1 cellular context compared by ENCODE assay signal in genomic region chr5:16881253-16881652, GRCh38.
TF ChIP-seq lines count a peak whose summit lies in the region.

No MANE protein-coding gene starts in this region.

TF ChIP-seq in HepG2, 621 proteins besides CTCF, POLR2A, EP300 and RAD21 (continued from another document and continues in another):
- no peak for TF ChIP-seq SUZ12 (IDR thresholded peaks at IDR 0.05; ENCODE audit: low read depth, low read length)
- TF ChIP-seq PHF20 (CRISPR knock-in tag; IDR thresholded peaks at IDR 0.05), result no peak
- TF ChIP-seq ZBTB38 (CRISPR knock-in tag; IDR thresholded peaks at IDR 0.05), result no peak
- no peak for TF ChIP-seq ZBTB26 (CRISPR knock-in tag; IDR thresholded peaks at IDR 0.05; ENCODE audit: borderline replicate concordance)
- TF ChIP-seq ELF3 (CRISPR knock-in tag; IDR thresholded peaks at IDR 0.05), result 0 out of 2 replicates have a peak, but pooled peaks have one; percentile 32
- no peak for TF ChIP-seq ZSCAN25 (CRISPR knock-in tag; IDR thresholded peaks at IDR 0.05)
- no peak for TF ChIP-seq ZNF747 (CRISPR knock-in tag; IDR thresholded peaks at IDR 0.05; ENCODE audit: borderline replicate concordance)
- peak; percentile 94 for TF ChIP-seq FOXA3 (CRISPR knock-in tag; IDR thresholded peaks at IDR 0.05)
- no peak for TF ChIP-seq ZNF761 (CRISPR knock-in tag; conservative IDR thresholded peaks at IDR 0.05)
- no peak for TF ChIP-seq SMAD9 (CRISPR knock-in tag; IDR thresholded peaks at IDR 0.05)
- no peak for TF ChIP-seq HNRNPH1 (optimal IDR thresholded peaks at IDR 0.05; ENCODE audit: low read depth, low read length)
- no peak for TF ChIP-seq ZFX (CRISPR knock-in tag; IDR thresholded peaks at IDR 0.05; ENCODE audit: low read depth)
- no peak for TF ChIP-seq PLSCR1 (CRISPR knock-in tag; IDR thresholded peaks at IDR 0.05; ENCODE audit: borderline replicate concordance)
- no peak for TF ChIP-seq PHF8 (CRISPR knock-in tag; IDR thresholded peaks at IDR 0.05)
- no peak for TF ChIP-seq ZNF10 (CRISPR knock-in tag; IDR thresholded peaks at IDR 0.05; ENCODE audit: borderline replicate concordance, low read depth)
- TF ChIP-seq CBFB (CRISPR knock-in tag; IDR thresholded peaks at IDR 0.05), result no peak
- peak; percentile 74; the same call in 1 of the 2 replicates for TF ChIP-seq FOXJ3 (CRISPR knock-in tag; IDR thresholded peaks at IDR 0.05; ENCODE audit: borderline replicate concordance)
- no peak for TF ChIP-seq KMT2A (CRISPR knock-in tag; IDR thresholded peaks at IDR 0.05)
- TF ChIP-seq THRA (CRISPR knock-in tag; IDR thresholded peaks at IDR 0.05; ENCODE audit: borderline replicate concordance), result no peak
- TF ChIP-seq SMAD1 (CRISPR knock-in tag; IDR thresholded peaks at IDR 0.05; ENCODE audit: borderline replicate concordance, low read depth), result no peak
- TF ChIP-seq RXRB (CRISPR knock-in tag; IDR thresholded peaks at IDR 0.05; ENCODE audit: borderline replicate concordance), result peak; percentile 58; the same call in 1 of the 2 replicates
- TF ChIP-seq ZBTB46 (CRISPR knock-in tag; IDR thresholded peaks at IDR 0.05; ENCODE audit: borderline replicate concordance), result no peak
- no peak for TF ChIP-seq THYN1 (CRISPR knock-in tag; IDR thresholded peaks at IDR 0.05; ENCODE audit: borderline replicate concordance, low read depth)
- TF ChIP-seq POLR2G (IDR thresholded peaks at IDR 0.05; ENCODE audit: low read depth, low read length), result no peak
- TF ChIP-seq ARID4A (CRISPR knock-in tag; IDR thresholded peaks at IDR 0.05; ENCODE audit: borderline replicate concordance), result no peak
- TF ChIP-seq SOX13 (IDR thresholded peaks at IDR 0.05), result peak; percentile 71
- peak in 1 of 2 experiments; percentile 90; a peak in 2 of 4 replicates for TF ChIP-seq SOX13 (CRISPR knock-in tag; conservative IDR thresholded peaks at IDR 0.05 in 1 of 2, IDR thresholded peaks at IDR 0.05 in 1 of 2)
- peak; percentile 55; the same call in 1 of the 2 replicates for TF ChIP-seq ZNF331 (CRISPR knock-in tag; IDR thresholded peaks at IDR 0.05)
- no peak for TF ChIP-seq MXD4 (CRISPR knock-in tag; IDR thresholded peaks at IDR 0.05)
- TF ChIP-seq MXI1 (IDR thresholded peaks at IDR 0.05; ENCODE audit: borderline replicate concordance, low read depth, low read length), result no peak
- TF ChIP-seq MAFF (IDR thresholded peaks at IDR 0.05; ENCODE audit: low read depth, low read length), result peak; percentile 93
- TF ChIP-seq PAXIP1 (CRISPR knock-in tag; conservative IDR thresholded peaks at IDR 0.05), result peak; percentile 80
- peak; percentile 69; the same call in 1 of the 2 replicates for TF ChIP-seq ZGPAT (CRISPR knock-in tag; IDR thresholded peaks at IDR 0.05)
- TF ChIP-seq ZNF124 (CRISPR knock-in tag; IDR thresholded peaks at IDR 0.05), result no peak
- TF ChIP-seq ZFY (CRISPR knock-in tag; IDR thresholded peaks at IDR 0.05), result no peak; the same call in 1 of the 2 replicates
- TF ChIP-seq SP5 (CRISPR knock-in tag; IDR thresholded peaks at IDR 0.05; ENCODE audit: borderline replicate concordance, low read depth), result 0 out of 2 replicates have a peak, but pooled peaks have one; percentile 14
- TF ChIP-seq ETV6 (CRISPR knock-in tag; conservative IDR thresholded peaks at IDR 0.05), result no peak
- TF ChIP-seq ZNF280D (CRISPR knock-in tag; IDR thresholded peaks at IDR 0.05), result no peak
- TF ChIP-seq PHF21A (CRISPR knock-in tag; IDR thresholded peaks at IDR 0.05), result no peak
- no peak for TF ChIP-seq NONO (IDR thresholded peaks at IDR 0.05)
- TF ChIP-seq NONO (CRISPR knock-in tag; conservative IDR thresholded peaks at IDR 0.05), result peak; percentile 40; the same call in 1 of the 2 replicates
- TF ChIP-seq ZNF550 (CRISPR knock-in tag; IDR thresholded peaks at IDR 0.05; ENCODE audit: borderline replicate concordance), result no peak
- TF ChIP-seq ZNF24 (IDR thresholded peaks at IDR 0.05), result no peak
- TF ChIP-seq BCLAF1 (IDR thresholded peaks at IDR 0.05), result no peak
